In the genomic region with DNA sequence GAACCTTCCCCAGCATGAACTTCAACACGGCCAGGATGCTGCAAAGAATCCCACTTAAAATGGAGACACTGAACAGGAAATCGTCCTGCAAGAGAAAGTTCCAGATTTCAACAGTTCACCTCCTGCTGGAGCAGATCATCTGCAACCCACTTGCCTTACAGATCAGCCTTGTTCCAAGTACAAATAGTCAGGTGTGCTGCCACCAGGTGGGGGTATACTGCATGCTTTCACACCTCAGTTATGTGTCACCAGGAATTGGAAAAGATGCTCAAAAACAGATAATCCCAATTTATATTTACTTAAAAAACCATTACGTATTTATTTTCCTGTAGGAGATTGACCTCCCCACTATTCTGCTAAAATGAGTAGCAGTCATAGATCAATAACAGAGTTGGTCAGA, we compare ENCODE assay signal across 7 cellular contexts.
DNase-seq lines count a peak whose midpoint lies in the region; ATAC-seq, FAIRE-seq and TF ChIP-seq lines count a peak whose summit lies in the region.

No MANE protein-coding gene starts in this region.

- TF ChIP-seq POLR2A in GM12892 (IDR thresholded peaks at IDR 0.05; ENCODE audit: low read depth, low read length) = no peak

- no peak for ATAC-seq in omental fat pad (ENCODE audit: low FRiP score)
- no peak for ATAC-seq in HG03097 (IDR thresholded peaks at IDR 0.05; ENCODE audit: low FRiP score, unreplicated experiment)

- peak; percentile 77 for FAIRE-seq in GM12892 (lab: Jason Lieb, UNC)

- no peak for DNase-seq in GM12892 (ENCODE audit: insufficient read length)
- DNase-seq in SK-N-DZ (ENCODE audit: low spot score) = peak; percentile 68
- DNase-seq in fibroblast of pulmonary artery (ENCODE audit: low read depth) = peak; percentile 25
- no peak for DNase-seq in superior temporal gyrus (ENCODE audit: extremely low spot score)
- DNase-seq in omental fat pad (ENCODE audit: low spot score) = no peak

- no peak overlapping the region for H3K4me3 ChIP-seq in fibroblast of pulmonary artery (replicated peaks; ENCODE audit: low read depth, low read length)

- TF ChIP-seq CTCF in LNCAP (IDR thresholded peaks at IDR 0.05) (peak; percentile 46), fibroblast of pulmonary artery (IDR thresholded peaks at IDR 0.05; ENCODE audit: low read length, missing control alignments) (peak; percentile 6), omental fat pad (IDR thresholded peaks at IDR 0.05) (no peak)

Comparison
In these comparisons a context has a peak if more than half of its experiments do, and no peak if none do; other contexts are left out.
1. DNase-seq: peak in SK-N-DZ (single experiment) and fibroblast of pulmonary artery (single experiment); none in GM12892 (single experiment), superior temporal gyrus (single experiment) and omental fat pad (single experiment).
2. CTCF ChIP-seq: peak in LNCAP (single experiment) and fibroblast of pulmonary artery (single experiment); none in omental fat pad (0 of 3).